In the genomic region with DNA sequence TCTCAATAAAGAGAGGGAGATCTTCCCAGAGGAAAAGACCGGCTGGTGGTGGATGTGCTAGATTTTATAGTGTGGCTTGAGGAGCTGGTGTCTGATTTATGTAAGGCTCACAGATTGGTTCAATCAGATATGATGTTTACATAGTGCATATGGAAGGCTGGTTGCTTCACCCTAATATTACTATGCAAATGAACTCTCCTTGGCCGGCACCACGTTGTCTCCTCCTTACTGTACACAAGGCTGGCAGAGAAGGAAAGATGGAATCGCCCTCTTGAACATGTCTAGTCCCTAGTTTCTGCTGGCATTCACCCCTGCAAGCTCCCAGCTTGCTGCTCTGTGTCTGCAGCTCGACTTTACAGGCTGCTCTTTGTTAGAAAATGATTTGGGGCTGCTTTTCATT, we compare ENCODE assay signal across 17 cellular contexts. TPM values are rescaled to one million over a fixed set of nuclear protein-coding genes. Genes with fewer than 3 reads are reported as not detected.
DNase-seq lines count a peak whose midpoint lies in the region; ATAC-seq and TF ChIP-seq lines count a peak whose summit lies in the region.
"Had no signal": no experiment of that assay in that cellular context is flagged by ENCODE, and none has a peak within 500 bp of the region (broad histone marks: within the 10 kb centered on the region; RNA-seq: fewer than 3 reads in every experiment).

No MANE protein-coding gene starts in this region.

- intact Hi-C loops in A673 (cut with micrococcal nuclease; ENCODE audit: unreplicated experiment) = no loop called here
- intact Hi-C loops in CD4-positive, alpha-beta memory T cell (cut with micrococcal nuclease) = no loop called here
- intact Hi-C loops in PC-3 (cut with micrococcal nuclease) = no loop called here

- H3K4me3 ChIP-seq in A673 (ENCODE audit: low read depth, low read length, poor library complexity, severe bottlenecking) (no peak overlapping the region), SK-N-SH (ENCODE audit: low read depth in 2 of 2, low read length in 1 of 2) (no peak overlapping the region), iPS-20b (ENCODE audit: low read length) (peak overlapping the region; percentile 35), PC-3 (ENCODE audit: low read length) (no peak overlapping the region)
- H3K4me3 ChIP-seq in CD4-positive, alpha-beta memory T cell (ENCODE audit: low read length in 2 of 2) = no peak overlapping the region
- H3K4me3 ChIP-seq: Peyer's patch had no signal

- no peak for TF ChIP-seq EP300 in SK-N-SH (IDR thresholded peaks at IDR 0.05; ENCODE audit: borderline replicate concordance in 1 of 2, low read depth in 1 of 2, low read length in 1 of 2)

- TF ChIP-seq RAD21 in SK-N-SH (IDR thresholded peaks at IDR 0.05; ENCODE audit: low read length) = no peak

- H3K4me1 ChIP-seq in A673 (ENCODE audit: insufficient read depth, low read length, poor library complexity, severe bottlenecking) (peaks cover 6% of the 10 kb centered on the region), SK-N-SH (ENCODE audit: control insufficient read depth in 1 of 2, insufficient read depth in 2 of 2, low read depth in 1 of 2, low read length in 1 of 2) (peaks cover 0 to 4% of the 10 kb centered on the region in 2 experiments; a peak in 2 of 4 replicates), iPS-20b (ENCODE audit: insufficient read depth, low read length) (peaks cover 28% of the 10 kb centered on the region), PC-3 (ENCODE audit: insufficient read depth, low read length) (peaks cover 17% of the 10 kb centered on the region)
- H3K4me1 ChIP-seq in CD4-positive, alpha-beta memory T cell (ENCODE audit: insufficient read depth, low read length) = no peaks in the 10 kb centered on the region

- 37% methylated on average over 5 of the region's 5 CpGs for WGBS in SK-N-SH (ENCODE audit: low lambda C conversion rate)

- H4K20me1 ChIP-seq in SK-N-SH (ENCODE audit: insufficient read depth) (no peaks in the 10 kb centered on the region), PC-3 (ENCODE audit: low read length) (no peaks in the 10 kb centered on the region)

- DNase-seq in A673 (ENCODE audit: low spot score) = peak; percentile 12
- DNase-seq in HCEC 1CT = peak; percentile 37
- DNase-seq in SK-N-SH = no peak
- DNase-seq in kidney tubule cell (ENCODE audit: low spot score) = no peak
- no peak for DNase-seq in CD4-positive, alpha-beta memory T cell
- no peak for DNase-seq in PC-3
- DNase-seq: activated T-cell treated with anti-CD3 and anti-CD28 coated beads, Interleukin-2, amount 50 U/mL, for 4 hours; brain microvascular endothelial cell; NCI-H1092; Peyer's patch had no signal

- H3K27me3 Mint-ChIP-seq in CD4-positive, alpha-beta memory T cell = no peaks in the 10 kb centered on the region

- BruUV-seq in A673 (replicated peaks; lab: Mats Ljungman, UMichigan) (no TSS peak), PC-3 (replicated peaks; lab: Mats Ljungman, UMichigan) (no TSS peak)

- peaks cover 18% of the 10 kb centered on the region for H3F3A ChIP-seq in SK-N-SH (replicated peaks; ENCODE audit: insufficient read depth)
- no peaks in the 10 kb centered on the region for H3F3A ChIP-seq in PC-3 (ENCODE audit: low read length, unreplicated experiment)

- peak overlapping the region in 1 of 7 donors; percentile 1 for H3K27ac Mint-ChIP-seq in CD4-positive, alpha-beta memory T cell

- no peaks in the 10 kb centered on the region for H3K9me2 ChIP-seq in SK-N-SH
- H3K9me2 ChIP-seq in PC-3 (replicated peaks; ENCODE audit: low read length) = no peaks in the 10 kb centered on the region

- no peaks in the 10 kb centered on the region for H3K9me3 Mint-ChIP-seq in CD4-positive, alpha-beta memory T cell
- H3K9me3 Mint-ChIP-seq: activated T-cell treated with anti-CD3 and anti-CD28 coated beads, Interleukin-2, amount 50 U/mL, for 4 hours had no signal

- no peak overlapping the region for H3K9ac ChIP-seq in SK-N-SH
- H3K9ac ChIP-seq in iPS-20b (ENCODE audit: low read depth, low read length) = peak overlapping the region; percentile 58; the same call in 1 of the 2 replicates
- H3K9ac ChIP-seq in PC-3 (ENCODE audit: low read length) = no peak overlapping the region

- H3K36me3 ChIP-seq in A673 (ENCODE audit: insufficient read depth, low read length, poor library complexity, severe bottlenecking) (no peaks in the 10 kb centered on the region), SK-N-SH (replicated peaks in 1 of 2; ENCODE audit: control insufficient read depth in 1 of 2, insufficient read depth in 2 of 2, low read length in 1 of 2) (no peaks in the 10 kb centered on the region), iPS-20b (ENCODE audit: insufficient read depth, low read depth, low read length) (no peaks in the 10 kb centered on the region), PC-3 (ENCODE audit: low read depth, low read length) (no peaks in the 10 kb centered on the region)
- no peaks in the 10 kb centered on the region for H3K36me3 ChIP-seq in CD4-positive, alpha-beta memory T cell (ENCODE audit: insufficient read depth, low read length)
- H3K36me3 ChIP-seq: brain microvascular endothelial cell, Peyer's patch had no signal

- peak overlapping the region; percentile 79; the same call in 1 of the 2 replicates for H2AFZ ChIP-seq in SK-N-SH (ENCODE audit: low read depth)
- no peak overlapping the region for H2AFZ ChIP-seq in PC-3 (ENCODE audit: low read length)

- TF ChIP-seq CTCF in A673 (conservative IDR thresholded peaks at IDR 0.05; ENCODE audit: low read depth, low read length) (no peak), SK-N-SH (IDR thresholded peaks at IDR 0.05) (no peak), PC-3 (conservative IDR thresholded peaks at IDR 0.05; ENCODE audit: low read depth, low read length) (no peak)

- H3K9me3 ChIP-seq in A673 (ENCODE audit: low read depth, low read length, poor library complexity, severe bottlenecking) (no peaks in the 10 kb centered on the region), SK-N-SH (no peaks in the 10 kb centered on the region), iPS-20b (ENCODE audit: insufficient read depth, low read depth, low read length) (no peaks in the 10 kb centered on the region), PC-3 (ENCODE audit: low read length) (no peaks in the 10 kb centered on the region)
- no peaks in the 10 kb centered on the region for H3K9me3 ChIP-seq in CD4-positive, alpha-beta memory T cell (ENCODE audit: control insufficient read depth in 1 of 2, low read length in 2 of 2)
- H3K9me3 ChIP-seq: Peyer's patch had no signal

- CTCF ChIA-PET in A673 (lab: Charles Lee) = no interaction called here
- CTCF ChIA-PET in SK-N-SH (lab: Yijun Ruan, JAX) = no interaction called here
- CTCF ChIA-PET in CD4-positive, alpha-beta memory T cell (lab: Charles Lee; ENCODE audit: partially characterized antibody) = no interaction called here
- CTCF ChIA-PET in PC-3 (lab: Charles Lee) = no interaction called here

- no peak overlapping the region for H3K4me3 Mint-ChIP-seq in CD4-positive, alpha-beta memory T cell
- H3K4me3 Mint-ChIP-seq: activated T-cell treated with anti-CD3 and anti-CD28 coated beads, Interleukin-2, amount 50 U/mL, for 4 hours had no signal

- ATAC-seq in HG02852 (IDR thresholded peaks at IDR 0.05; ENCODE audit: unreplicated experiment) (no peak), PC-3 (no peak)
- ATAC-seq: activated T-cell treated with anti-CD3 and anti-CD28 coated beads, Interleukin-2, amount 50 U/mL, for 4 hours had no signal

- no peaks in the 10 kb centered on the region for H3K36me3 Mint-ChIP-seq in CD4-positive, alpha-beta memory T cell

- POLR2A ChIA-PET in A673 (lab: Charles Lee; ENCODE audit: low non-redundant PET) (no interaction called here), SK-N-SH (lab: Yijun Ruan, JAX) (no interaction called here), PC-3 (lab: Charles Lee; ENCODE audit: unreplicated experiment) (no interaction called here)
- POLR2A ChIA-PET in CD4-positive, alpha-beta memory T cell (lab: Charles Lee; ENCODE audit: partially characterized antibody) = no interaction called here

- H3K79me2 ChIP-seq in SK-N-SH (ENCODE audit: insufficient read depth) (no peaks in the 10 kb centered on the region), PC-3 (ENCODE audit: low read length) (no peaks in the 10 kb centered on the region)

- H3K27me3 ChIP-seq in A673 (replicated peaks; ENCODE audit: insufficient read depth, low read depth, low read length, poor library complexity) (no peaks in the 10 kb centered on the region), SK-N-SH (ENCODE audit: insufficient read depth) (no peaks in the 10 kb centered on the region), iPS-20b (ENCODE audit: insufficient read depth, low read length) (no peaks in the 10 kb centered on the region), PC-3 (ENCODE audit: low read length) (no peaks in the 10 kb centered on the region)
- no peaks in the 10 kb centered on the region for H3K27me3 ChIP-seq in CD4-positive, alpha-beta memory T cell (ENCODE audit: insufficient read depth, low read length)
- H3K27me3 ChIP-seq: brain microvascular endothelial cell, Peyer's patch had no signal

- H3K27ac ChIP-seq in A673 (ENCODE audit: low read depth, low read length, poor library complexity, severe bottlenecking) = no peak overlapping the region
- peak overlapping the region in 1 of 2 experiments; percentile 22; a peak in 2 of 4 replicates for H3K27ac ChIP-seq in SK-N-SH (ENCODE audit: low read depth in 2 of 2, low read length in 1 of 2)
- peak overlapping the region; percentile 58 for H3K27ac ChIP-seq in iPS-20b (ENCODE audit: low read length)
- no peak overlapping the region for H3K27ac ChIP-seq in CD4-positive, alpha-beta memory T cell (ENCODE audit: low read depth, low read length)
- no peak overlapping the region for H3K27ac ChIP-seq in PC-3 (ENCODE audit: low read length)
- H3K27ac ChIP-seq: brain microvascular endothelial cell, epithelial cell of prostate, Peyer's patch had no signal

- H3K4me2 ChIP-seq in SK-N-SH = no peak overlapping the region; the same call in 1 of the 2 replicates
- no peak overlapping the region for H3K4me2 ChIP-seq in PC-3 (ENCODE audit: low read length)

- H3K4me1 Mint-ChIP-seq in CD4-positive, alpha-beta memory T cell = no peaks in the 10 kb centered on the region

TF ChIP-seq in SK-N-SH, 30 proteins besides CTCF, POLR2A, EP300 and RAD21 (continues in another document):
- TF ChIP-seq FOSL2 (IDR thresholded peaks at IDR 0.05; ENCODE audit: borderline replicate concordance, low read depth) (no peak), MEF2A (IDR thresholded peaks at IDR 0.05; ENCODE audit: borderline replicate concordance, low read depth) (no peak), YY1 (IDR thresholded peaks at IDR 0.05; ENCODE audit: low read depth) (no peak)

RNA-seq across cellular contexts. Expression of gene FAM186A, which starts 8.9 kb away (rescaled TPM):
- total RNA-seq in A673 (2021) (not detected in 2 replicates), PC-3 (2014; rRNA removed) (not detected in 2 replicates)
- not detected in 2 replicates for polyA plus RNA-seq in SK-N-SH (2012; rRNA removed)
- not detected in 2 replicates for polyA plus RNA-seq in SK-N-SH (2012; cell fraction: cytosol; rRNA removed)
- polyA plus RNA-seq in SK-N-SH (2012; cell fraction: nucleus; rRNA removed) = not detected in 2 replicates
- not detected for total RNA-seq in CD4-positive, alpha-beta memory T cell
- under 1 TPM in 1 of 2 donors, not detected in 1; 0.09 TPM for polyA plus RNA-seq in CD4-positive, alpha-beta memory T cell
- total RNA-seq: activated T-cell treated with anti-CD3 and anti-CD28 coated beads, Interleukin-2, amount 50 U/mL, for 4 hours; left lobe of liver; omental fat pad; Peyer's patch; subcutaneous adipose tissue had no signal
- polyA plus RNA-seq: BJ had no signal

RNA-seq across cellular contexts. Expression of gene LARP4, which starts 13.2 kb away (rescaled TPM):
- 91.0 and 93.5 TPM in 2 replicates for total RNA-seq in A673 (2021)
- 10.8 and 12.9 TPM in 2 replicates for polyA plus RNA-seq in SK-N-SH (2012; rRNA removed)
- 12.5 and 12.7 TPM in 2 replicates for polyA plus RNA-seq in SK-N-SH (2012; cell fraction: cytosol; rRNA removed)
- polyA plus RNA-seq in SK-N-SH (2012; cell fraction: nucleus; rRNA removed) = 7.8 and 15.5 TPM in 2 replicates
- 10 to 100 TPM; 38.7 to 40.7 TPM for total RNA-seq in CD4-positive, alpha-beta memory T cell
- 10 to 100 TPM; 14.2 to 20.1 TPM for polyA plus RNA-seq in CD4-positive, alpha-beta memory T cell
- total RNA-seq in PC-3 (2014; rRNA removed) = 35.1 and 39.1 TPM in 2 replicates

Comparison
In these comparisons a context has a peak if more than half of its experiments do, and no peak if none do; other contexts are left out.
1. DNase-seq: peak in A673 (single experiment) and HCEC 1CT (single experiment); none in SK-N-SH (single experiment), kidney tubule cell (single experiment), CD4-positive, alpha-beta memory T cell (0 of 5) and PC-3 (single experiment).